Comparison of ENCODE assay signal across 8 cellular contexts in genomic region chr20:2451939-2452732, GRCh38. TPM values are rescaled to one million over a fixed set of nuclear protein-coding genes. Genes with fewer than 3 reads are reported as not detected.
A peak's percentile ranks its signal among the peaks of the same experiment; 100 is the strongest.
DNase-seq lines count a peak whose midpoint lies in the region; ATAC-seq and TF ChIP-seq lines count a peak whose summit lies in the region.

No MANE protein-coding gene starts in this region.

- no peaks in the 10 kb centered on the region for H3K9me3 ChIP-seq in BE2C
- no peaks in the 10 kb centered on the region for H3K9me3 ChIP-seq in lung (ENCODE audit: control insufficient read depth in 2 of 2, insufficient read depth in 1 of 2, low read length in 1 of 2)

- H3K27me3 ChIP-seq in BE2C, result no peaks in the 10 kb centered on the region
- H3K27me3 ChIP-seq in dorsolateral prefrontal cortex, result no peaks in the 10 kb centered on the region
- H3K27me3 ChIP-seq in lung (ENCODE audit: control insufficient read depth, insufficient read depth), result no peaks in the 10 kb centered on the region

- no peaks in the 10 kb centered on the region for H3K36me3 ChIP-seq in BE2C
- no peaks in the 10 kb centered on the region for H3K36me3 ChIP-seq in lung (ENCODE audit: control insufficient read depth in 2 of 2, insufficient read depth in 2 of 2, low read length in 2 of 2)

- peak; percentile 79 for TF ChIP-seq CTCF in BE2C (IDR thresholded peaks at IDR 0.05; ENCODE audit: low read depth, low read length)
- peak; percentile 69 to 91 (median 83) for TF ChIP-seq CTCF in dorsolateral prefrontal cortex (IDR thresholded peaks at IDR 0.05 in 54 of 56, conservative IDR thresholded peaks at IDR 0.05 in 2 of 56; ENCODE audit: low read depth in 1 of 56, partially characterized antibody in 56 of 56)
- peak; percentile 56 for TF ChIP-seq CTCF in lung (IDR thresholded peaks at IDR 0.05; ENCODE audit: control extremely low read depth, extremely low read depth)

- peak overlapping the region in 1 of 59 donors; percentile 5 for H3K27ac ChIP-seq in dorsolateral prefrontal cortex
- no peak overlapping the region for H3K27ac ChIP-seq in lung (ENCODE audit: low read depth in 1 of 2, low read length in 1 of 2)

- intact Hi-C loops in dorsolateral prefrontal cortex (cut with DNase I), result loop anchor here (2.0 to 5.0 kb wide), 3 partner anchors 101 to 245 kb away; no protein-coding TSS in a partner anchor

- no peak overlapping the region for H3K4me3 ChIP-seq in BE2C (ENCODE audit: low read depth, low read length)
- H3K4me3 ChIP-seq in dorsolateral prefrontal cortex, result no peak overlapping the region
- no peak overlapping the region for H3K4me3 ChIP-seq in lung

- 57 to 61% methylated on average over 8 of the region's 8 CpGs for WGBS in lung, 2 donors

- H3K4me1 ChIP-seq in BE2C, result no peaks in the 10 kb centered on the region
- no peaks in the 10 kb centered on the region for H3K4me1 ChIP-seq in lung (ENCODE audit: control insufficient read depth in 2 of 2, insufficient read depth in 2 of 2, low read length in 2 of 2)

- ATAC-seq in lung (ENCODE audit: insufficient read depth, low FRiP score) (peak; percentile 83), GM21381 (IDR thresholded peaks at IDR 0.05; ENCODE audit: unreplicated experiment) (no peak)

- DNase-seq in BE2C (peak; percentile 71), HCEC 1CT (peak; percentile 45), NCI-H526 (lab: John Stamatoyannopoulos, UW) (peak; percentile 77 to 89), dorsolateral prefrontal cortex (peak; percentile 47 to 86 (median 74)), lung (ENCODE audit: low spot score) (peak; percentile 77)
- DNase-seq in activated CD4-positive, alpha-beta T cell treated with anti-CD3 and anti-CD28 coated beads, Interleukin-2, amount 50 U/mL, for 24 hours (ENCODE audit: low read depth in 1 of 2, low spot score in 1 of 2), result peak; percentile 22 to 59
- peak; percentile 26 to 39 for DNase-seq in stimulated activated CD8-positive, alpha-beta memory T cell treated with anti-CD3 and anti-CD28 coated beads, Interleukin-15, amount 100 ng/mL, for 48 hours (ENCODE audit: low read depth in 2 of 2)

RNA-seq across cellular contexts. Expression of gene SNRPB, which starts 18.5 kb away (rescaled TPM):
- polyA plus RNA-seq in BE2C (2012; ENCODE audit: insufficient read depth, insufficient read length, low read depth), result 215 TPM
- total RNA-seq in dorsolateral prefrontal cortex (10 to 100 TPM; 24.3 to 63.9 (median 44.4) TPM), lung (100 to 1,000 TPM in 1 of 2 donors, 10 to 100 TPM in 1; 71.4 to 150 TPM)
- 100 to 1,000 TPM; 207 to 291 TPM for polyA plus RNA-seq in lung

RNA-seq across cellular contexts. Expression of gene ZNF343, which starts 56.6 kb away (rescaled TPM):
- 3.8 TPM for polyA plus RNA-seq in BE2C (2012; ENCODE audit: insufficient read depth, insufficient read length, low read depth)
- total RNA-seq in dorsolateral prefrontal cortex (10 to 100 TPM; 12.5 to 26.7 (median 19.8) TPM), lung (10 to 100 TPM in 1 of 2 donors, 1 to 10 TPM in 1; 8.6 to 14.8 TPM)
- 1 to 10 TPM; 4.9 to 5.6 TPM for polyA plus RNA-seq in lung

Comparison
In these comparisons a context has a peak if more than half of its experiments do, and no peak if none do; other contexts are left out.
1. DNase-seq: peak in every context shown above with its lines; median percentile 83 in NCI-H526; 77 in lung; 74 in dorsolateral prefrontal cortex; 71 in BE2C; 45 in HCEC 1CT; 40 in activated CD4-positive, alpha-beta T cell treated with anti-CD3 and anti-CD28 coated beads, Interleukin-2, amount 50 U/mL, for 24 hours; 32 in stimulated activated CD8-positive, alpha-beta memory T cell treated with anti-CD3 and anti-CD28 coated beads, Interleukin-15, amount 100 ng/mL, for 48 hours.